ENCODE assay signal across 28 cellular contexts in genomic region chr20:53024121-53024520, GRCh38. TPM values are rescaled to one million over a fixed set of nuclear protein-coding genes. Genes with fewer than 3 reads are reported as not detected.
DNase-seq lines count a peak whose midpoint lies in the region; ATAC-seq, FAIRE-seq and TF ChIP-seq lines count a peak whose summit lies in the region.
"Had no signal": no experiment of that assay in that cellular context is flagged by ENCODE, and none has a peak within 500 bp of the region (broad histone marks: within the 10 kb centered on the region; RNA-seq: fewer than 3 reads in every experiment).

No MANE protein-coding gene starts in this region.

- intact Hi-C loops in activated naive CD4-positive, alpha-beta T cell treated with anti-CD3 and anti-CD28 coated beads for 36 hours (cut with micrococcal nuclease): loop anchor here (5.0 to 10.0 kb wide), 3 partner anchors 521 to 558 kb away; no protein-coding TSS in a partner anchor

- in situ Hi-C loops in GM23248 (cut with MboI): no loop called here

- peaks cover 25% of the 10 kb centered on the region for H3F3A ChIP-seq in GM23248 (ENCODE audit: insufficient read depth)

- no peaks in the 10 kb centered on the region for H3K9me3 ChIP-seq in GM23248 (ENCODE audit: low read depth)
- H3K9me3 ChIP-seq: BE2C had no signal

- no peak for ATAC-seq in activated T-helper 17 cell treated with anti-CD3 and anti-CD28 coated beads, Interleukin-2, amount 50 U/mL, for 72 hours (replicated peaks)
- ATAC-seq: GM12878 had no signal

- DNase-seq in T-helper 1 cell: no peak
- no peak for DNase-seq in activated naive CD4-positive, alpha-beta T cell treated with anti-CD3 and anti-CD28 coated beads for 36 hours
- DNase-seq in activated naive CD4-positive, alpha-beta T cell treated with Interleukin-2 at 50 U/mL for 16 hours: no peak
- DNase-seq in GM23248: no peak
- no peak for DNase-seq in NCI-H1417 treated with DMSO at 0.1 percent for 48 hours (lab: John Stamatoyannopoulos, UW)
- no peak for DNase-seq in GM12891 (ENCODE audit: insufficient read length, low spot score)
- DNase-seq: 8988T; ACHN; BE2C; CD8-positive, alpha-beta memory T cell; DMS 273 treated with DMSO at 0.1 percent for 48 hours; DMS79; EL; GDM1; GOT3; HCEC 1CT; MM.1S; NCI-H1694; NCI-H526 treated with DMSO at 0.1 percent for 48 hours had no signal

- H3K4me2 ChIP-seq in GM23248 (ENCODE audit: unreplicated experiment): peak overlapping the region; percentile 66
- H3K4me2 ChIP-seq: KMS-11 had no signal

- H3K27ac ChIP-seq in GM23248: peak overlapping the region; percentile 58
- H3K27ac ChIP-seq: HL-60, KMS-11 had no signal

- H3K4me1 Mint-ChIP-seq in T-helper 1 cell treated with Interleukin-12 subunit alpha and Interleukin-12 subunit beta and Interleukin-4 antibody, amounts not matched to agents 30 μg/mL and 1 μg/mL, for 36 hours (ENCODE audit: low read depth): peaks cover 50% of the 10 kb centered on the region
- H3K4me1 Mint-ChIP-seq in activated naive CD4-positive, alpha-beta T cell treated with anti-CD3 and anti-CD28 coated beads for 36 hours (ENCODE audit: low read depth): peaks cover 85% of the 10 kb centered on the region
- peaks cover 40% of the 10 kb centered on the region for H3K4me1 Mint-ChIP-seq in activated T-helper 17 cell treated with anti-CD3 and anti-CD28 coated beads, Interleukin-2, amount 50 U/mL, for 72 hours
- H3K4me1 Mint-ChIP-seq: CD14-positive monocyte had no signal

- no peak for TF ChIP-seq POLR2A in GM12891 (IDR thresholded peaks at IDR 0.05; ENCODE audit: low read depth, low read length)

- no peaks in the 10 kb centered on the region for H3K9me2 ChIP-seq in GM23248 (ENCODE audit: insufficient read depth)

- peak overlapping the region; percentile 15 for H3K27ac Mint-ChIP-seq in T-helper 1 cell treated with Interleukin-12 subunit alpha and Interleukin-12 subunit beta and Interleukin-4 antibody, amounts not matched to agents 30 μg/mL and 1 μg/mL, for 36 hours
- peak overlapping the region; percentile 93 for H3K27ac Mint-ChIP-seq in activated naive CD4-positive, alpha-beta T cell treated with anti-CD3 and anti-CD28 coated beads for 36 hours
- H3K27ac Mint-ChIP-seq in activated T-helper 17 cell treated with anti-CD3 and anti-CD28 coated beads, Interleukin-2, amount 50 U/mL, for 72 hours: peak overlapping the region; percentile 90
- H3K27ac Mint-ChIP-seq: CD14-positive monocyte, IgD-negative memory B cell had no signal

- WGBS in GM23248 (ENCODE audit: low coverage in 1 of 2, low lambda C conversion rate in 2 of 2, missing lambda C conversion rate in 2 of 2), 2 experiments: 37 to 54% methylated on average over 3 of the region's 3 CpGs

- no peak overlapping the region for H3K4me3 ChIP-seq in GM23248
- H3K4me3 ChIP-seq: GM12878 had no signal

- no peaks in the 10 kb centered on the region for H3K36me3 ChIP-seq in GM23248 (ENCODE audit: low read depth)
- H3K36me3 ChIP-seq: BE2C had no signal

- peak overlapping the region; percentile 46; the same call in 1 of the 2 replicates for H3K9ac ChIP-seq in GM23248
- H3K9ac ChIP-seq: KMS-11 had no signal

- peaks cover 29% of the 10 kb centered on the region for H3K4me1 ChIP-seq in GM23248 (ENCODE audit: insufficient read depth)

- H3K36me3 Mint-ChIP-seq in T-helper 1 cell treated with Interleukin-12 subunit alpha and Interleukin-12 subunit beta and Interleukin-4 antibody, amounts not matched to agents 30 μg/mL and 1 μg/mL, for 36 hours (ENCODE audit: low read depth): peaks cover 15% of the 10 kb centered on the region
- peaks cover 30% of the 10 kb centered on the region for H3K36me3 Mint-ChIP-seq in activated naive CD4-positive, alpha-beta T cell treated with anti-CD3 and anti-CD28 coated beads for 36 hours (ENCODE audit: low read depth)
- H3K36me3 Mint-ChIP-seq in activated T-helper 17 cell treated with anti-CD3 and anti-CD28 coated beads, Interleukin-2, amount 50 U/mL, for 72 hours (ENCODE audit: low read depth): peaks cover 25% of the 10 kb centered on the region
- H3K36me3 Mint-ChIP-seq: CD14-positive monocyte; CD8-positive, alpha-beta memory T cell had no signal

- no peaks in the 10 kb centered on the region for H3K27me3 Mint-ChIP-seq in T-helper 1 cell treated with Interleukin-12 subunit alpha and Interleukin-12 subunit beta and Interleukin-4 antibody, amounts not matched to agents 30 μg/mL and 1 μg/mL, for 36 hours (ENCODE audit: low read depth)
- no peaks in the 10 kb centered on the region for H3K27me3 Mint-ChIP-seq in activated naive CD4-positive, alpha-beta T cell treated with anti-CD3 and anti-CD28 coated beads for 36 hours (ENCODE audit: low read depth)
- peaks cover 4% of the 10 kb centered on the region for H3K27me3 Mint-ChIP-seq in activated T-helper 17 cell treated with anti-CD3 and anti-CD28 coated beads, Interleukin-2, amount 50 U/mL, for 72 hours

- H2AFZ ChIP-seq in GM23248: peak overlapping the region; percentile 2; the same call in 1 of the 2 replicates

- H4K20me1 ChIP-seq in GM23248 (ENCODE audit: insufficient read depth): no peaks in the 10 kb centered on the region

- CTCF ChIA-PET in activated naive CD4-positive, alpha-beta T cell treated with anti-CD3 and anti-CD28 coated beads for 36 hours (lab: Charles Lee): no interaction called here

- H3K4me3 Mint-ChIP-seq in T-helper 1 cell treated with Interleukin-12 subunit alpha and Interleukin-12 subunit beta and Interleukin-4 antibody, amounts not matched to agents 30 μg/mL and 1 μg/mL, for 36 hours: no peak overlapping the region
- no peak overlapping the region for H3K4me3 Mint-ChIP-seq in activated naive CD4-positive, alpha-beta T cell treated with anti-CD3 and anti-CD28 coated beads for 36 hours
- peak overlapping the region; percentile 58 for H3K4me3 Mint-ChIP-seq in activated T-helper 17 cell treated with anti-CD3 and anti-CD28 coated beads, Interleukin-2, amount 50 U/mL, for 72 hours
- H3K4me3 Mint-ChIP-seq: CD14-positive monocyte; CD8-positive, alpha-beta memory T cell; IgD-negative memory B cell had no signal

- H3K9me3 Mint-ChIP-seq in T-helper 1 cell treated with Interleukin-12 subunit alpha and Interleukin-12 subunit beta and Interleukin-4 antibody, amounts not matched to agents 30 μg/mL and 1 μg/mL, for 36 hours: no peaks in the 10 kb centered on the region
- no peaks in the 10 kb centered on the region for H3K9me3 Mint-ChIP-seq in activated naive CD4-positive, alpha-beta T cell treated with anti-CD3 and anti-CD28 coated beads for 36 hours
- H3K9me3 Mint-ChIP-seq in activated T-helper 17 cell treated with anti-CD3 and anti-CD28 coated beads, Interleukin-2, amount 50 U/mL, for 72 hours: peaks cover 4% of the 10 kb centered on the region

- no peak for FAIRE-seq in GM12891 (lab: Jason Lieb, UNC)
- FAIRE-seq: GM12878, RCC 7860 had no signal

- no peaks in the 10 kb centered on the region for H3K27me3 ChIP-seq in GM23248 (replicated peaks; ENCODE audit: insufficient read depth)
- H3K27me3 ChIP-seq: BE2C had no signal

- H3K79me2 ChIP-seq in GM23248 (ENCODE audit: insufficient read depth): peaks cover 9% of the 10 kb centered on the region; the same call in 1 of the 2 replicates

TF ChIP-seq in GM12891, 5 proteins besides CTCF, POLR2A, EP300 and RAD21:
- no peak for TF ChIP-seq PAX5 (IDR thresholded peaks at IDR 0.05; ENCODE audit: insufficient read depth, low read length, severe bottlenecking)
- TF ChIP-seq SPI1 (IDR thresholded peaks at IDR 0.05; ENCODE audit: low read depth, low read length): no peak
- TF ChIP-seq POLR2AphosphoS5 (IDR thresholded peaks at IDR 0.05; ENCODE audit: low read depth, low read length): no peak
- TF ChIP-seq TAF1 (IDR thresholded peaks at IDR 0.05; ENCODE audit: low read depth, low read length): no peak
- TF ChIP-seq POU2F2 (IDR thresholded peaks at IDR 0.05; ENCODE audit: low read depth, low read length): no peak

RNA-seq across cellular contexts. Expression of gene TSHZ2, which starts 52.0 kb away (rescaled TPM):
- 10 to 100 TPM; 34.1 to 37.8 TPM for total RNA-seq in activated naive CD4-positive, alpha-beta T cell treated with anti-CD3 and anti-CD28 coated beads for 36 hours
- 13.4 and 18.5 TPM in 2 replicates for total RNA-seq in GM23248 (2014; rRNA removed; shearing (Covaris generic))
- polyA plus RNA-seq in GM23248 (2016; fragmentation: Nextera tagmentation; extraction: Ambion mirVana): 4.5 and 6.3 TPM in 2 replicates
- 10 to 100 TPM; 29.8 to 58.2 TPM for total RNA-seq in activated T-helper 17 cell treated with anti-CD3 and anti-CD28 coated beads, Interleukin-2, amount 50 U/mL, for 72 hours
- polyA plus RNA-seq in GM12891 (2012; ENCODE audit: low read depth, missing spikeins): not detected
- total RNA-seq: NCI-H460 had no signal
- polyA plus RNA-seq: CD14-positive monocyte had no signal

Comparison
In these comparisons a context has a peak if more than half of its experiments do, and no peak if none do; other contexts are left out.
1. H3K27ac Mint-ChIP-seq: peak in every context shown above with its lines; median percentile 93 in activated naive CD4-positive, alpha-beta T cell treated with anti-CD3 and anti-CD28 coated beads for 36 hours; 90 in activated T-helper 17 cell treated with anti-CD3 and anti-CD28 coated beads, Interleukin-2, amount 50 U/mL, for 72 hours; 15 in T-helper 1 cell treated with Interleukin-12 subunit alpha and Interleukin-12 subunit beta and Interleukin-4 antibody, amounts not matched to agents 30 μg/mL and 1 μg/mL, for 36 hours.